Comparison of ENCODE assay signal across 8 cellular contexts in the genomic region with DNA sequence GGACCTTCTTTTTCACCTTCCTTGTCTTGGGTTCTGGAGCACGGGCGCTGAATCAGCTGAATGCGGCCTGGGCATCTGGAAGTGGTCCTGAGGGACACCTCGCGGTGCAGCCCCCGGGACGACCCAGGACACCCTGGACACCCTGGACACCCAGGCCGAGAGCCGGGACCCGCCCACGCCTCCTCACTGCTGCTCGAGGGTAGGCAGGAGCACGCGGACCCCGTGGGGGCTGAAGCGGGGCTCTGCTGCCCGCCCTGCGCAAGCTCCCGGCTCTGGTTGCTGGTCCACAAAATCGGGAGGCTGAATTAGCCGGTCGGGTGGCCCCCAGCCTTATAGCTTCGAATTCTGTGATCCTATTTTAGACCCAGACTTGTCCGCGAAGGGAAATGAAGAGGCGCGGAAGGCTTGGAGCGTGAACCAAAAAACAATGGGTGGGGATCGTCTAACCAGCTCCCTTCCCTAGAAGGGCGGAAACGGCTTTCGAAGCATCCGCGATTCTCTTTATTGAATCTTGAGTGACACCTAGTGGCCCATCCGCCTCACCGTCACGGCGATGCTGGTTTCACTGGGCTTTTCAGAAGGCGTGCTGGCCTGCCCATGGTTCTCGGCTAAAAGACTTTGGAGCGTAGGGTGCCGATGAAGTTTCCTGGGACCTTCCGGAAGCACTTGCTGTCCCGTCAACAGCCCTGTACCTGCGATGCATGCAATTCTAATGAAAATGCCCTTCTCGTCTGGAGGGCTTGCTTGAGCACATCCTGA. TPM values are rescaled to one million over a fixed set of nuclear protein-coding genes. Genes with fewer than 3 reads are reported as not detected.
DNase-seq lines count a peak whose midpoint lies in the region; ATAC-seq, FAIRE-seq and TF ChIP-seq lines count a peak whose summit lies in the region.

No MANE protein-coding gene starts in this region.

- peaks cover 12% of the 10 kb centered on the region for H3K4me1 ChIP-seq in endodermal cell (ENCODE audit: control insufficient read depth, insufficient read depth, low read length)

- H3K4me1 Mint-ChIP-seq in endodermal cell, result peaks cover 27% of the 10 kb centered on the region

- ATAC-seq in GM21367 (IDR thresholded peaks at IDR 0.05; ENCODE audit: unreplicated experiment), result peak; percentile 79

- 10 to 12% methylated on average over 39 to 46 of the region's 46 CpGs for WGBS in endodermal cell (ENCODE audit: insufficient coverage in 1 of 2, insufficient read length in 1 of 2), 2 experiments

- H3K36me3 ChIP-seq in endodermal cell (ENCODE audit: control insufficient read depth, insufficient read depth, low read length), result no peaks in the 10 kb centered on the region

- H3K27ac Mint-ChIP-seq in endodermal cell, result no peak overlapping the region

- peaks cover 16% of the 10 kb centered on the region for H3K27me3 Mint-ChIP-seq in endodermal cell (ENCODE audit: insufficient read depth)

- no peaks in the 10 kb centered on the region for H3K36me3 Mint-ChIP-seq in endodermal cell (ENCODE audit: low read depth)

- no peaks in the 10 kb centered on the region for H3K27me3 ChIP-seq in endodermal cell (ENCODE audit: control insufficient read depth, insufficient read depth, low read length, poor library complexity, severe bottlenecking)

- no peak overlapping the region for H3K9ac ChIP-seq in endodermal cell (ENCODE audit: extremely low read depth, low read length, poor library complexity, severe bottlenecking)

- peak overlapping the region; percentile 77 for H3K4me3 ChIP-seq in endodermal cell (ENCODE audit: low read length)

- TF ChIP-seq CTCF in endodermal cell (conservative IDR thresholded peaks at IDR 0.05), result peak; percentile 93

- H3K9me3 ChIP-seq in endodermal cell (ENCODE audit: control insufficient read depth, low read length), result no peaks in the 10 kb centered on the region

- H3K4me3 Mint-ChIP-seq in endodermal cell, result peak overlapping the region; percentile 56

- peak; percentile 85 for DNase-seq in COLO668 (lab: John Stamatoyannopoulos, UW; ENCODE audit: unreplicated experiment)
- DNase-seq in HTR-8/SVneo (ENCODE audit: insufficient read length, low spot score), result peak; percentile 71
- DNase-seq in NK-92 (lab: John Stamatoyannopoulos, UW; ENCODE audit: unreplicated experiment), result peak; percentile 8
- peak; percentile 58 to 74 (median 59) for DNase-seq in activated CD8-positive, alpha-beta memory T cell treated with anti-CD3 and anti-CD28 coated beads for 48 hours (ENCODE audit: low read depth in 2 of 3, low spot score in 2 of 3)
- peak; percentile 97 for DNase-seq in endodermal cell
- peak; percentile 93 for DNase-seq in mesenteric fat pad (ENCODE audit: low spot score)
- DNase-seq in stimulated activated CD8-positive, alpha-beta memory T cell treated with anti-CD3 and anti-CD28 coated beads, Interleukin-12 subunit alpha, Interleukin-12 subunit beta, amount 100 ng/mL, for 4 hours (ENCODE audit: low read depth), result peak; percentile 60

- H3K9me3 Mint-ChIP-seq in endodermal cell, result no peaks in the 10 kb centered on the region

- FAIRE-seq in HTR-8/SVneo (lab: Jason Lieb, UNC), result no peak

- H3K27ac ChIP-seq in endodermal cell (ENCODE audit: low read depth, low read length), result no peak overlapping the region

RNA-seq across cellular contexts. Expression of a gene that starts 46.3 kb away (rescaled TPM):
- total RNA-seq in endodermal cell (1 to 10 TPM; 1.6 to 1.9 TPM), mesenteric fat pad (8.9 TPM)
- 10.2 TPM for polyA plus RNA-seq in endodermal cell (2013, experiment 1 of 2)
- polyA plus RNA-seq in endodermal cell (2013, experiment 2 of 2), result 9.9 TPM

Comparison
In these comparisons a context has a peak if more than half of its experiments do, and no peak if none do; other contexts are left out.
1. DNase-seq: peak in every context shown above with its lines; median percentile 97 in endodermal cell; 93 in mesenteric fat pad; 85 in COLO668; 71 in HTR-8/SVneo; 60 in stimulated activated CD8-positive, alpha-beta memory T cell treated with anti-CD3 and anti-CD28 coated beads, Interleukin-12 subunit alpha, Interleukin-12 subunit beta, amount 100 ng/mL, for 4 hours; 59 in activated CD8-positive, alpha-beta memory T cell treated with anti-CD3 and anti-CD28 coated beads for 48 hours; 8 in NK-92.